In the genomic region with DNA sequence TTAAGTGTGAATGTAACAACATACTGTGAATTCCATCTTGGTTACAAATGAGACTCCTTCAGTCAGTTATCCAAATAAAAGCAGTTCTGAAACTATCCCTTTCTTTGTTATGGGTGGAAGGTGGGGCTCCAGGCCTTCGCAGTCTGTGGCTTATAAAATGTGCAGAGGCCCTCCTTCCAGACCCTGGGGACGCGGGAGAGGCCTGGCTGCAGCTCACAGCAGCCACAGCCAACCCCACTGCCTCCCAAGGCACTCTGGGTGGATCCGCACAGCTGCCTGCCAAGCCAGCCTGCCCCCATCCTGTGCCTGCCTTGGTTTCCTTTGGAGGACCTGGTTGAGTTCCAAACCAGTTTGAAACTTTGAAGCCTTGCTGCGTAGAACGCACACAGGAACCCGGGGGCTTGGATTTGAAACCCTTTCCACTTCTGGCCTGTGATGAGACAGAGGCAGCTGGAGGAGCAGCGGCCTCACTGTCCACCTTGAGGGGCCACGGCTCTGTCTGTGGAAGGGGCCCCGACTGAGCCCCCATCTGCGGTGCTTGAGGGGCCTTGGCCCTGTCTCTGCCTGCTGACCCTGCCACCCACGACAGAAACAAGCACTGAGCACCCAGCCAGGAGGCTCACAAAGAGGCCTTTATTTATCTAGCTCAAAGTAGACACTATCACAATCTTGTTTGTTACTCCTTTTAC, we compare ENCODE assay signal across 10 cellular contexts. TPM values are rescaled to one million over a fixed set of nuclear protein-coding genes. Genes with fewer than 3 reads are reported as not detected.
DNase-seq lines count a peak whose midpoint lies in the region; ATAC-seq, FAIRE-seq and TF ChIP-seq lines count a peak whose summit lies in the region.
"Had no signal": no experiment of that assay in that cellular context is flagged by ENCODE, and none has a peak within 500 bp of the region (broad histone marks: within the 10 kb centered on the region; RNA-seq: fewer than 3 reads in every experiment).

No MANE protein-coding gene starts in this region.

- no peak overlapping the region for H3K14ac ChIP-seq in trophoblast cell (ENCODE audit: low read length)

- no peak for TF ChIP-seq CTCF in HepG2 (CRISPR knock-in tag; IDR thresholded peaks at IDR 0.05)
- no peak for TF ChIP-seq CTCF in right lobe of liver (IDR thresholded peaks at IDR 0.05)
- no peak for TF ChIP-seq CTCF in fibroblast of lung (conservative IDR thresholded peaks at IDR 0.05 in 1 of 2, IDR thresholded peaks at IDR 0.05 in 1 of 2; ENCODE audit: low read depth in 1 of 2, low read length in 2 of 2)

- CTCF ChIA-PET in HepG2 (lab: Yijun Ruan, JAX; ENCODE audit: low intra/inter-chr PET ratio, low total read pairs), result no interaction called here

- H3K18ac ChIP-seq in trophoblast cell (ENCODE audit: low read length), result no peak overlapping the region

- no peak overlapping the region for H2BK12ac ChIP-seq in trophoblast cell (ENCODE audit: low read length)

- H4K20me1 ChIP-seq in HepG2 (ENCODE audit: insufficient read depth, low read length), result peaks cover 12% of the 10 kb centered on the region; the same call in 1 of the 2 replicates
- no peaks in the 10 kb centered on the region for H4K20me1 ChIP-seq in fibroblast of lung (ENCODE audit: control insufficient read depth, extremely low read depth, insufficient read depth, low read length)

- no peak for TF ChIP-seq RAD21 in HepG2 (CRISPR knock-in tag; IDR thresholded peaks at IDR 0.05)

- in situ Hi-C loops in HepG2 (cut with HindIII; ENCODE audit: extremely low pct_ligation_motif_present, low pct_unique_long_range_greater_than_20kb), result no loop called here

- no peak overlapping the region for H3K4ac ChIP-seq in trophoblast cell (ENCODE audit: low read depth, low read length)

- H3K9ac ChIP-seq in HepG2 (ENCODE audit: insufficient read depth, low read depth, low read length) (no peak overlapping the region), fibroblast of lung (ENCODE audit: insufficient read depth, low read length) (no peak overlapping the region), muscle layer of colon (ENCODE audit: low read length) (no peak overlapping the region), trophoblast cell (ENCODE audit: low read length) (no peak overlapping the region)

- H2BK120ac ChIP-seq in trophoblast cell (ENCODE audit: insufficient read depth, low read length, poor library complexity), result no peak overlapping the region

- H2AK5ac ChIP-seq in trophoblast cell (ENCODE audit: low read length), result no peak overlapping the region

- H4K8ac ChIP-seq in trophoblast cell (ENCODE audit: low read depth, low read length), result no peak overlapping the region

- TF ChIP-seq POLR2A in HepG2 (IDR thresholded peaks at IDR 0.05; ENCODE audit: insufficient read depth in 1 of 2, low read depth in 2 of 2, low read length in 2 of 2) (no peak), right lobe of liver (IDR thresholded peaks at IDR 0.05) (no peak)

- H4K12ac ChIP-seq in trophoblast cell (ENCODE audit: low read depth, low read length), result no peak overlapping the region

- FAIRE-seq in HepG2 (lab: Jason Lieb, UNC), result no peak

- no peak for DNase-seq in HepG2 (ENCODE audit: low spot score)
- DNase-seq in right lobe of liver, result no peak
- peak; percentile 22 to 67 for DNase-seq in fibroblast of lung (ENCODE audit: low read depth in 2 of 2)
- DNase-seq in NCI-H1417 treated with DMSO at 0.1 percent for 48 hours (lab: John Stamatoyannopoulos, UW), result no peak
- no peak for DNase-seq in stimulated activated CD4-positive, alpha-beta T cell treated with anti-CD3 and anti-CD28 coated beads, Interleukin-1b, Interleukin-23, amount 100 ng/mL, for 48 hours
- no peak for DNase-seq in NCI-H2196 treated with DMSO at 0.1 percent for 48 hours (lab: John Stamatoyannopoulos, UW; ENCODE audit: unreplicated experiment)
- DNase-seq in trophoblast cell, result no peak
- DNase-seq: activated CD4-positive, alpha-beta T cell treated with anti-CD3 and anti-CD28 coated beads for 4 hours; NCI-H1930 had no signal

- H2AFZ ChIP-seq in HepG2 (ENCODE audit: low read length), result no peak overlapping the region
- no peak overlapping the region for H2AFZ ChIP-seq in fibroblast of lung (ENCODE audit: low read length)
- H2AFZ ChIP-seq in trophoblast cell (ENCODE audit: insufficient read depth, low read length, poor library complexity), result no peak overlapping the region

- TF ChIP-seq EP300 in HepG2 (IDR thresholded peaks at IDR 0.05; ENCODE audit: low read depth in 2 of 2, low read length in 2 of 2), result no peak
- TF ChIP-seq EP300 in HepG2 (CRISPR knock-in tag; IDR thresholded peaks at IDR 0.05; ENCODE audit: borderline replicate concordance), result no peak

- H3K4me1 ChIP-seq in HepG2 (ENCODE audit: insufficient read depth, low read length), result no peaks in the 10 kb centered on the region
- H3K4me1 ChIP-seq in right lobe of liver, result peaks cover 0 to 10% (median 3%) of the 10 kb centered on the region in 4 donors
- peaks cover 2% of the 10 kb centered on the region for H3K4me1 ChIP-seq in fibroblast of lung (ENCODE audit: control insufficient read depth, extremely low read depth, insufficient read depth, low read length)
- H3K4me1 ChIP-seq in muscle layer of colon (ENCODE audit: insufficient read depth, low read length), result peaks cover 27% of the 10 kb centered on the region
- no peaks in the 10 kb centered on the region for H3K4me1 ChIP-seq in trophoblast cell (ENCODE audit: control insufficient read depth in 1 of 2, insufficient read depth in 2 of 2, low read length in 2 of 2)

- no peak overlapping the region for H3K27ac ChIP-seq in HepG2 (ENCODE audit: extremely low read length, insufficient read depth, low read length)
- H3K27ac ChIP-seq in right lobe of liver, result no peak overlapping the region
- H3K27ac ChIP-seq in fibroblast of lung (ENCODE audit: insufficient read depth, low read length), result no peak overlapping the region
- H3K27ac ChIP-seq in muscle layer of colon (ENCODE audit: low read depth, low read length), result peak overlapping the region; percentile 64
- no peak overlapping the region for H3K27ac ChIP-seq in trophoblast cell (ENCODE audit: low read depth, low read length)

- 86% methylated on average over 6 of the region's 12 CpGs for WGBS in HepG2 (ENCODE audit: low lambda C conversion rate)
- 44% methylated on average over 1 of the region's 12 CpGs for WGBS in right lobe of liver (ENCODE audit: insufficient coverage, low coverage, low lambda C conversion rate, missing lambda C conversion rate)
- WGBS in trophoblast cell (ENCODE audit: extremely low coverage, insufficient coverage, insufficient read length), result no CpG with 5 or more reads among the region's 12 CpGs

- H3K27me3 ChIP-seq in HepG2 (ENCODE audit: control insufficient read depth in 1 of 2, insufficient read depth in 2 of 2, low read length in 2 of 2) (no peaks in the 10 kb centered on the region), right lobe of liver (no peaks in the 10 kb centered on the region), fibroblast of lung (ENCODE audit: control insufficient read depth, insufficient read depth, low read length) (no peaks in the 10 kb centered on the region), muscle layer of colon (ENCODE audit: control insufficient read depth in 1 of 2, insufficient read depth in 2 of 2, low read length in 2 of 2) (no peaks in the 10 kb centered on the region), trophoblast cell (ENCODE audit: insufficient read depth, low read length) (no peaks in the 10 kb centered on the region)

- peaks cover 33 to 75% of the 10 kb centered on the region in 2 experiments; a peak in 4 of 5 replicates for H3K36me3 ChIP-seq in HepG2 (replicated peaks in 1 of 2; ENCODE audit: control insufficient read depth in 1 of 2, insufficient read depth in 2 of 2, low read length in 2 of 2)
- H3K36me3 ChIP-seq in right lobe of liver, result peaks cover 0 to 37% (median 7%) of the 10 kb centered on the region in 4 donors
- peaks cover 29% of the 10 kb centered on the region for H3K36me3 ChIP-seq in fibroblast of lung (ENCODE audit: control insufficient read depth, insufficient read depth, low read length)
- peaks cover 62% of the 10 kb centered on the region for H3K36me3 ChIP-seq in muscle layer of colon (ENCODE audit: insufficient read depth, low read length)
- H3K36me3 ChIP-seq in trophoblast cell (ENCODE audit: control insufficient read depth in 1 of 2, insufficient read depth in 2 of 2, low read length in 2 of 2), result peaks cover 72 to 73% of the 10 kb centered on the region in 2 experiments

- H3K9me3 ChIP-seq in HepG2 (ENCODE audit: low read length) (no peaks in the 10 kb centered on the region), right lobe of liver (no peaks in the 10 kb centered on the region), fibroblast of lung (ENCODE audit: control insufficient read depth, insufficient read depth, low read depth, low read length) (no peaks in the 10 kb centered on the region), muscle layer of colon (ENCODE audit: low read length) (no peaks in the 10 kb centered on the region), trophoblast cell (ENCODE audit: insufficient read depth, low read depth, low read length) (peaks cover 2% of the 10 kb centered on the region)

- no peak overlapping the region for H3K23ac ChIP-seq in trophoblast cell (ENCODE audit: low read length)

- no TSS peak for BruUV-seq in HepG2 (replicated peaks; lab: Mats Ljungman, UMichigan)

- H3K4me2 ChIP-seq in HepG2 (ENCODE audit: low read depth, low read length) (no peak overlapping the region), fibroblast of lung (ENCODE audit: extremely low read depth, insufficient read depth, low read length) (no peak overlapping the region), trophoblast cell (ENCODE audit: low read length) (no peak overlapping the region)

- no peaks in the 10 kb centered on the region for H3K79me2 ChIP-seq in HepG2 (ENCODE audit: insufficient read depth, low read length)
- no peaks in the 10 kb centered on the region for H3K79me2 ChIP-seq in fibroblast of lung (ENCODE audit: control insufficient read depth, insufficient read depth, low read length)
- H3K79me2 ChIP-seq in trophoblast cell (ENCODE audit: control insufficient read depth, insufficient read depth, low read length, poor library complexity), result no peaks in the 10 kb centered on the region

- H3K4me3 ChIP-seq in HepG2 (replicated peaks in 1 of 3; ENCODE audit: insufficient read depth in 1 of 3, low read depth in 2 of 3, low read length in 3 of 3) (no peak overlapping the region), right lobe of liver (no peak overlapping the region), fibroblast of lung (replicated peaks in 1 of 4; ENCODE audit: control extremely low read depth in 1 of 4, insufficient read depth in 1 of 4, low read depth in 3 of 4, low read length in 4 of 4) (no peak overlapping the region), muscle layer of colon (ENCODE audit: low read depth in 1 of 2, low read length in 2 of 2) (peak overlapping the region in 1 of 2 donors; percentile 22), trophoblast cell (ENCODE audit: low read depth, low read length) (no peak overlapping the region)

- no peak overlapping the region for H4K91ac ChIP-seq in trophoblast cell (ENCODE audit: low read depth, low read length)

- H3K79me1 ChIP-seq in trophoblast cell (ENCODE audit: low read length), result no peaks in the 10 kb centered on the region

- no peak for ATAC-seq in HepG2
- ATAC-seq in right lobe of liver, result no peak

- H2BK5ac ChIP-seq in trophoblast cell (ENCODE audit: low read depth, low read length, poor library complexity), result no peak overlapping the region

- intact Hi-C loops in HepG2 (cut with micrococcal nuclease; ENCODE audit: unreplicated experiment) (no loop called here), right lobe of liver (cut with DNase I) (no loop called here)

- POLR2A ChIA-PET in HepG2 (lab: Yijun Ruan, JAX), result no interaction called here

RNA-seq across cellular contexts. Expression of a gene that starts 30.4 kb away (rescaled TPM):
- 9.7 and 16.5 TPM in 2 replicates for total RNA-seq in HepG2 (2016; rRNA removed; fragmentation: Illumina TruSeq; extraction: Trizol)
- 5.1 and 6.8 TPM in 2 replicates for total RNA-seq in HepG2 (2016; cell fraction: cytosol; rRNA removed; fragmentation: Illumina TruSeq; extraction: Trizol; ENCODE audit: low read depth)
- total RNA-seq in HepG2 (2016; cell fraction: insoluble cytoplasmic fraction; rRNA removed; fragmentation: Illumina TruSeq; extraction: Trizol), result 10.3 and 17.3 TPM in 2 replicates
- total RNA-seq in HepG2 (2016; cell fraction: membrane; rRNA removed; fragmentation: Illumina TruSeq; extraction: Trizol), result 17.8 and 18.8 TPM in 2 replicates
- total RNA-seq in HepG2 (2016; cell fraction: nucleus; rRNA removed; fragmentation: Illumina TruSeq; extraction: Trizol), result 27.1 and 31.3 TPM in 2 replicates
- 4.9 and 14.0 TPM in 2 replicates for polyA plus RNA-seq in HepG2 (2011; rRNA removed)
- polyA plus RNA-seq in HepG2 (2011; cell fraction: cytosol; rRNA removed), result 4.0 and 5.4 TPM in 2 replicates
- polyA plus RNA-seq in HepG2 (2011; cell fraction: nucleus; rRNA removed), result 10.8 and 10.9 TPM in 2 replicates
- 25.5 and 37.8 TPM in 2 replicates for polyA plus RNA-seq in HepG2 (2012)
- 13.3 and 14.2 TPM in 2 replicates for polyA plus RNA-seq in HepG2 (2016; cell fraction: cytosol; fragmentation: Illumina TruSeq; extraction: Trizol; ENCODE audit: low read depth)
- 30.0 and 42.2 TPM in 2 replicates for polyA plus RNA-seq in HepG2 (2016; cell fraction: insoluble cytoplasmic fraction; fragmentation: Illumina TruSeq; extraction: Trizol; ENCODE audit: low read depth)
- 26.4 and 33.9 TPM in 2 replicates for polyA plus RNA-seq in HepG2 (2016; cell fraction: membrane; fragmentation: Illumina TruSeq; extraction: Trizol; ENCODE audit: low read depth)
- polyA plus RNA-seq in HepG2 (2016; cell fraction: nucleus; fragmentation: Illumina TruSeq; extraction: Trizol; ENCODE audit: insufficient read depth, low read depth), result 35.3 and 41.4 TPM in 2 replicates
- 10.0 and 16.9 TPM in 2 replicates for polyA minus RNA-seq in HepG2 (2011; rRNA and poly(A)+ RNA removed; ENCODE audit: low replicate concordance)
- polyA minus RNA-seq in HepG2 (2011; cell fraction: cytosol; rRNA and poly(A)+ RNA removed), result 15.8 and 19.7 TPM in 2 replicates
- polyA minus RNA-seq in HepG2 (2011; cell fraction: nucleus; rRNA and poly(A)+ RNA removed), result 40.8 and 43.4 TPM in 2 replicates
- total RNA-seq in right lobe of liver, result 10 to 100 TPM; 11.8 to 23.4 (median 15.4) TPM
- total RNA-seq in fibroblast of lung, result 33.9 and 51.0 TPM in 2 replicates
- polyA plus RNA-seq in fibroblast of lung, result 7.3 and 12.9 TPM in 2 replicates
- polyA plus RNA-seq in fibroblast of lung (2012), result 48.1 and 57.4 TPM in 2 replicates
- 7.6 and 14.6 TPM in 2 replicates for polyA minus RNA-seq in fibroblast of lung (ENCODE audit: low replicate concordance)
- polyA plus RNA-seq in trophoblast cell (2013), result 105 TPM in 2 replicates

RNA-seq across cellular contexts. Expression of a gene that starts 30.9 kb away (rescaled TPM):
- total RNA-seq in HepG2 (2016; rRNA removed; fragmentation: Illumina TruSeq; extraction: Trizol) (67.1 and 71.2 TPM in 2 replicates), right lobe of liver (10 to 100 TPM; 24.7 to 42.0 (median 28.8) TPM), fibroblast of lung (38.3 and 43.1 TPM in 2 replicates)
- total RNA-seq in HepG2 (2016; cell fraction: cytosol; rRNA removed; fragmentation: Illumina TruSeq; extraction: Trizol; ENCODE audit: low read depth), result 486 and 562 TPM in 2 replicates
- 65.7 and 69.4 TPM in 2 replicates for total RNA-seq in HepG2 (2016; cell fraction: insoluble cytoplasmic fraction; rRNA removed; fragmentation: Illumina TruSeq; extraction: Trizol)
- total RNA-seq in HepG2 (2016; cell fraction: membrane; rRNA removed; fragmentation: Illumina TruSeq; extraction: Trizol), result 174 and 189 TPM in 2 replicates
- total RNA-seq in HepG2 (2016; cell fraction: nucleus; rRNA removed; fragmentation: Illumina TruSeq; extraction: Trizol), result 32.6 and 38.0 TPM in 2 replicates
- polyA plus RNA-seq in HepG2 (2011; rRNA removed) (26.6 and 30.3 TPM in 2 replicates), fibroblast of lung (30.9 TPM in 2 replicates)
- 17.9 and 21.3 TPM in 2 replicates for polyA plus RNA-seq in HepG2 (2011; cell fraction: cytosol; rRNA removed)
- 9.0 and 9.6 TPM in 2 replicates for polyA plus RNA-seq in HepG2 (2011; cell fraction: nucleus; rRNA removed)
- polyA plus RNA-seq in HepG2 (2012), result 30.1 and 35.9 TPM in 2 replicates
- polyA plus RNA-seq in HepG2 (2016; cell fraction: cytosol; fragmentation: Illumina TruSeq; extraction: Trizol; ENCODE audit: low read depth), result 31.4 and 32.0 TPM in 2 replicates
- 60.4 and 64.7 TPM in 2 replicates for polyA plus RNA-seq in HepG2 (2016; cell fraction: insoluble cytoplasmic fraction; fragmentation: Illumina TruSeq; extraction: Trizol; ENCODE audit: low read depth)
- polyA plus RNA-seq in HepG2 (2016; cell fraction: membrane; fragmentation: Illumina TruSeq; extraction: Trizol; ENCODE audit: low read depth), result 47.6 and 54.1 TPM in 2 replicates
- polyA plus RNA-seq in HepG2 (2016; cell fraction: nucleus; fragmentation: Illumina TruSeq; extraction: Trizol; ENCODE audit: insufficient read depth, low read depth), result 32.3 and 34.4 TPM in 2 replicates
- 45.8 and 74.7 TPM in 2 replicates for polyA minus RNA-seq in HepG2 (2011; rRNA and poly(A)+ RNA removed; ENCODE audit: low replicate concordance)
- 54.3 and 55.8 TPM in 2 replicates for polyA minus RNA-seq in HepG2 (2011; cell fraction: cytosol; rRNA and poly(A)+ RNA removed)
- polyA minus RNA-seq in HepG2 (2011; cell fraction: nucleus; rRNA and poly(A)+ RNA removed), result 34.1 and 34.2 TPM in 2 replicates
- polyA plus RNA-seq in fibroblast of lung (2012), result 25.3 and 25.8 TPM in 2 replicates
- 19.5 and 23.3 TPM in 2 replicates for polyA minus RNA-seq in fibroblast of lung (ENCODE audit: low replicate concordance)
- polyA plus RNA-seq in trophoblast cell (2013), result 81.6 and 81.8 TPM in 2 replicates

Comparison
In these comparisons a context has a peak if more than half of its experiments do, and no peak if none do; other contexts are left out.
1. DNase-seq: peak in fibroblast of lung (2 of 2); none in HepG2 (single experiment), right lobe of liver (0 of 3), NCI-H1417 treated with DMSO at 0.1 percent for 48 hours (single experiment), stimulated activated CD4-positive, alpha-beta T cell treated with anti-CD3 and anti-CD28 coated beads, Interleukin-1b, Interleukin-23, amount 100 ng/mL, for 48 hours (single experiment), NCI-H2196 treated with DMSO at 0.1 percent for 48 hours (single experiment) and trophoblast cell (0 of 2).